In genomic region chr1:71080178-71080781, GRCh38 we compare ENCODE assay signal across 8 cellular contexts. TPM values are rescaled to one million over a fixed set of nuclear protein-coding genes. Genes with fewer than 3 reads are reported as not detected.
DNase-seq lines count a peak whose midpoint lies in the region; ATAC-seq and TF ChIP-seq lines count a peak whose summit lies in the region.

No MANE protein-coding gene starts in this region.

- peaks cover 11 to 29% of the 10 kb centered on the region in 2 donors for H3K4me1 ChIP-seq in adrenal gland (replicated peaks in 1 of 2)

- no peak for TF ChIP-seq POLR2A in adrenal gland (IDR thresholded peaks at IDR 0.05)

- peak overlapping the region; percentile 72 to 96 (median 80) for H3K4me3 ChIP-seq in adrenal gland

- TF ChIP-seq CTCF in adrenal gland (IDR thresholded peaks at IDR 0.05) = no peak

- ATAC-seq in GM21737 (IDR thresholded peaks at IDR 0.05; ENCODE audit: unreplicated experiment) (peak; percentile 11), HG02938 (IDR thresholded peaks at IDR 0.05; ENCODE audit: unreplicated experiment) (no peak)

- no peaks in the 10 kb centered on the region for H3K27me3 ChIP-seq in adrenal gland

- no peaks in the 10 kb centered on the region for H3K9me3 ChIP-seq in adrenal gland (replicated peaks in 1 of 3)

- intact Hi-C loops in adrenal gland (cut with DNase I) = no loop called here

- 0 to 1% (median 0%) methylated on average over 20 of the region's 20 CpGs for WGBS in adrenal gland, 4 donors

- peaks cover 0 to 31% of the 10 kb centered on the region in 2 donors for H3K36me3 ChIP-seq in adrenal gland (replicated peaks in 1 of 2)

- DNase-seq in NCI-H2107 treated with DMSO at 0.1 percent for 48 hours (lab: John Stamatoyannopoulos, UW; ENCODE audit: unreplicated experiment) (peak; percentile 19), NCI-H2107 (lab: John Stamatoyannopoulos, UW) (no peak), NCI-H146 treated with DMSO at 0.1 percent for 48 hours (lab: John Stamatoyannopoulos, UW; ENCODE audit: unreplicated experiment) (peak; percentile 41), adrenal gland (peak in 4 of 7 donors; percentile 19 to 31 (median 22)), iPS-NIHi11 (ENCODE audit: low spot score) (peak; percentile 38)
- DNase-seq in stimulated activated CD4-positive, alpha-beta T cell treated with anti-CD3 and anti-CD28 coated beads, Interleukin-4, amount 100 ng/mL, for 24 hours = peak; percentile 24

- H3K27ac ChIP-seq in adrenal gland = peak overlapping the region in 4 of 5 donors; percentile 67 to 92 (median 83)

RNA-seq across cellular contexts. Expression of gene ZRANB2, which starts 0.6 kb away (rescaled TPM):
- 10 to 100 TPM; 17.9 to 68.8 (median 45.0) TPM for total RNA-seq in adrenal gland
- 10 to 100 TPM; 41.3 to 100.0 (median 50.4) TPM for polyA plus RNA-seq in adrenal gland

RNA-seq across cellular contexts. Expression of gene PTGER3, which starts 32.7 kb away (rescaled TPM):
- 10 to 100 TPM in 6 of 8 donors, 1 to 10 TPM in 2; 9.3 to 31.4 (median 12.1) TPM for total RNA-seq in adrenal gland
- 1 to 10 TPM; 1.7 to 7.2 (median 4.3) TPM for polyA plus RNA-seq in adrenal gland
